Comparison of ENCODE assay signal across 12 cellular contexts in genomic region chr4:75844151-75844662, GRCh38. TPM values are rescaled to one million over a fixed set of nuclear protein-coding genes. Genes with fewer than 3 reads are reported as not detected.
DNase-seq lines count a peak whose midpoint lies in the region; ATAC-seq, FAIRE-seq and TF ChIP-seq lines count a peak whose summit lies in the region.
"Had no signal": no experiment of that assay in that cellular context is flagged by ENCODE, and none has a peak within 500 bp of the region (broad histone marks: within the 10 kb centered on the region; RNA-seq: fewer than 3 reads in every experiment).

No MANE protein-coding gene starts in this region.

- H3K9me3 ChIP-seq in pancreas = no peaks in the 10 kb centered on the region

- intact Hi-C loops in pancreas (cut with DNase I) = no loop called here

- TF ChIP-seq CTCF in BJ (IDR thresholded peaks at IDR 0.05; ENCODE audit: insufficient read depth, low read depth, low read length) = no peak
- no peak for TF ChIP-seq CTCF in fibroblast of pulmonary artery (IDR thresholded peaks at IDR 0.05; ENCODE audit: low read length, missing control alignments)
- no peak for TF ChIP-seq CTCF in pancreas (IDR thresholded peaks at IDR 0.05)
- TF ChIP-seq CTCF in GM13976 (IDR thresholded peaks at IDR 0.05; ENCODE audit: borderline replicate concordance, control extremely low read depth, extremely low read depth, insufficient read depth, missing control alignments) = no peak

- H3K27me3 ChIP-seq in BJ (ENCODE audit: control insufficient read depth, insufficient read depth, low read length) = no peaks in the 10 kb centered on the region
- no peaks in the 10 kb centered on the region for H3K27me3 ChIP-seq in pancreas

- 97% methylated on average over 3 of the region's 3 CpGs for whole genome bisulfite sequencing in pancreas, 2 donors

- peak in 3 of 4 donors; percentile 32 to 60 (median 59) for ATAC-seq in pancreas
- ATAC-seq: esophagus mucosa had no signal

- peaks cover 0 to 14% (median 0%) of the 10 kb centered on the region in 3 donors for H3K4me1 ChIP-seq in pancreas

- CTCF ChIA-PET in BJ (lab: Yijun Ruan, JAX) = interaction anchor here (1.1 kb wide), 1 partner anchor 10 kb away, joined by 5 read pairs; no protein-coding TSS in a partner anchor

- POLR2A ChIA-PET in BJ (lab: Charles Lee) = no interaction called here

- H3K36me3 ChIP-seq in BJ (ENCODE audit: control insufficient read depth, insufficient read depth, low read length) = no peaks in the 10 kb centered on the region; the same call in 1 of the 2 replicates
- no peaks in the 10 kb centered on the region for H3K36me3 ChIP-seq in pancreas
- H3K36me3 ChIP-seq: WERI-Rb-1 had no signal

- H3K4me3 ChIP-seq in BJ (ENCODE audit: low read depth, low read length) = no peak overlapping the region
- no peak overlapping the region for H3K4me3 ChIP-seq in fibroblast of pulmonary artery (replicated peaks; ENCODE audit: low read depth, low read length)
- H3K4me3 ChIP-seq in pancreas = no peak overlapping the region

- peak; percentile 79 for DNase-seq in BJ (ENCODE audit: low read depth)
- DNase-seq in NCI-H226 = peak; percentile 90
- DNase-seq in fibroblast of pulmonary artery (ENCODE audit: low read depth) = peak; percentile 97
- DNase-seq in pancreas = no peak
- DNase-seq in GM13976 (ENCODE audit: low spot score) = no peak
- DNase-seq in cortex of kidney (lab: John Stamatoyannopoulos, UW) = no peak
- no peak for DNase-seq in DMS53 (lab: John Stamatoyannopoulos, UW)
- DNase-seq in DMS 273 treated with DMSO at 0.1 percent for 48 hours (lab: John Stamatoyannopoulos, UW) = no peak
- DNase-seq: activated naive CD4-positive, alpha-beta T cell; WERI-Rb-1 had no signal

- in situ Hi-C loops in GM13976 (cut with MboI; ENCODE audit: low sequenced_read_pairs, unreplicated experiment) = loop anchor here (5.0 kb wide), 1 partner anchor 267 kb away; no protein-coding TSS in a partner anchor

- H3K27ac ChIP-seq in pancreas = peak overlapping the region in 1 of 4 donors; percentile 39
- H3K27ac ChIP-seq: WERI-Rb-1 had no signal

- no peak for FAIRE-seq in pancreas (lab: Jason Lieb, UNC)

RNA-seq across cellular contexts. Expression of gene PPEF2, which starts 58.0 kb away (rescaled TPM):
- polyA plus RNA-seq in BJ (2011; rRNA removed) (not detected in 2 replicates), pancreas (not detected)
- polyA minus RNA-seq in BJ (2011; rRNA and poly(A)+ RNA removed) = 0.19 TPM in 1 of 2 replicates, not detected in the other
- not detected for total RNA-seq in pancreas
- total RNA-seq: Daoy, esophagus mucosa had no signal

Comparison
In these comparisons a context has a peak if more than half of its experiments do, and no peak if none do; other contexts are left out.
1. DNase-seq: peak in BJ (single experiment), NCI-H226 (single experiment) and fibroblast of pulmonary artery (single experiment); none in pancreas (0 of 6), GM13976 (single experiment), cortex of kidney (single experiment), DMS53 (single experiment) and DMS 273 treated with DMSO at 0.1 percent for 48 hours (single experiment).